22 cellular contexts compared by ENCODE assay signal in genomic region chr7:90749262-90749661, GRCh38.
DNase-seq lines count a peak whose midpoint lies in the region; ATAC-seq, FAIRE-seq and TF ChIP-seq lines count a peak whose summit lies in the region.
"Had no signal": no experiment of that assay in that cellular context is flagged by ENCODE, and none has a peak within 500 bp of the region (broad histone marks: within the 10 kb centered on the region; RNA-seq: fewer than 3 reads in every experiment).

No MANE protein-coding gene starts in this region.

- no peak overlapping the region for H3K23ac ChIP-seq in H1 (ENCODE audit: insufficient read length)

- no peaks in the 10 kb centered on the region for H3K9me3 ChIP-seq in H1 (ENCODE audit: insufficient read depth in 2 of 2, low read depth in 1 of 2, low read length in 1 of 2)
- H3K9me3 ChIP-seq in gastrocnemius medialis: no peaks in the 10 kb centered on the region
- H3K9me3 ChIP-seq: adrenal gland, tibial artery had no signal

- no peaks in the 10 kb centered on the region for H3K23me2 ChIP-seq in H1 (ENCODE audit: low read depth, low read length)

- no peak overlapping the region for H2BK5ac ChIP-seq in H1 (ENCODE audit: low read depth, low read length)

- peaks cover 28 to 66% of the 10 kb centered on the region in 2 donors for H3K36me3 Mint-ChIP-seq in stimulated activated naive B cell treated with anti-CD40 and anti-IgM and Interleukin-4, amounts not matched to agents 10 μg/mL and 1 μg/mL and 100 μg/mL, for 72 hours
- H3K36me3 Mint-ChIP-seq in chondrocyte (ENCODE audit: low read depth): peaks cover 12% of the 10 kb centered on the region

- no peak overlapping the region for H2BK20ac ChIP-seq in H1 (ENCODE audit: low read length)

- H4K91ac ChIP-seq in H1 (replicated peaks; ENCODE audit: insufficient read length, low read length): no peak overlapping the region

- peaks cover 35 to 73% of the 10 kb centered on the region in 2 donors for H3K4me1 Mint-ChIP-seq in stimulated activated naive B cell treated with anti-CD40 and anti-IgM and Interleukin-4, amounts not matched to agents 10 μg/mL and 1 μg/mL and 100 μg/mL, for 72 hours
- H3K4me1 Mint-ChIP-seq in chondrocyte (ENCODE audit: low read depth): peaks cover 20% of the 10 kb centered on the region
- H3K4me1 Mint-ChIP-seq: stimulated activated naive CD8-positive, alpha-beta T cell treated with anti-CD3 and anti-CD28 coated beads, Interleukin-15, amount 100 ng/mL, for 72 hours had no signal

- no peak overlapping the region for H3K56ac ChIP-seq in H1 (replicated peaks; ENCODE audit: insufficient read length, low read depth, low read length)

- no peak overlapping the region for H3K9ac ChIP-seq in H1 (replicated peaks in 1 of 4; ENCODE audit: extremely low read depth in 1 of 4, low read depth in 3 of 4, low read length in 3 of 4)

- ATAC-seq in stimulated activated naive B cell treated with anti-CD40 and anti-IgM and Interleukin-4, amounts not matched to agents 10 μg/mL and 1 μg/mL and 100 μg/mL, for 72 hours (replicated peaks): no peak
- ATAC-seq in gastrocnemius medialis (no peak), GM18519 (IDR thresholded peaks at IDR 0.05; ENCODE audit: low FRiP score, unreplicated experiment) (no peak)
- ATAC-seq: activated CD4-positive, CD25-positive, alpha-beta regulatory T cell treated with anti-CD3 and anti-CD28 coated beads, Interleukin-2, amount 50 U/mL, for 24 hours; activated T-cell treated with anti-CD3 and anti-CD28 coated beads, Interleukin-2, amount 50 U/mL, for 4 hours; stimulated activated naive CD8-positive, alpha-beta T cell treated with anti-CD3 and anti-CD28 coated beads, Interleukin-15, amount 100 ng/mL, for 72 hours had no signal

- H3K27ac ChIP-seq in H1 (ENCODE audit: low read depth, low read length) (no peak overlapping the region), gastrocnemius medialis (no peak overlapping the region)
- H3K27ac ChIP-seq: adrenal gland, brain microvascular endothelial cell, RWPE1, tibial artery had no signal

- peaks cover 1 to 3% of the 10 kb centered on the region in 2 donors for H3K9me3 Mint-ChIP-seq in stimulated activated naive B cell treated with anti-CD40 and anti-IgM and Interleukin-4, amounts not matched to agents 10 μg/mL and 1 μg/mL and 100 μg/mL, for 72 hours
- peaks cover 5% of the 10 kb centered on the region for H3K9me3 Mint-ChIP-seq in chondrocyte (ENCODE audit: low read depth)

- H4K5ac ChIP-seq in H1 (ENCODE audit: insufficient read length, low read depth, low read length): no peak overlapping the region

- 0 out of 2 replicates have a peak overlapping the region, but pooled peaks have one; percentile 18 for H2BK15ac ChIP-seq in H1 (ENCODE audit: low read length)

- no peak overlapping the region for H3K18ac ChIP-seq in H1 (ENCODE audit: extremely low read depth, low read length)

- TF ChIP-seq POLR2A in H1 (IDR thresholded peaks at IDR 0.05; ENCODE audit: control extremely low read depth in 1 of 2, low read depth in 2 of 2, low read length in 2 of 2) (no peak), gastrocnemius medialis (IDR thresholded peaks at IDR 0.05) (no peak)

- H3K36me3 ChIP-seq in H1 (ENCODE audit: control insufficient read depth in 2 of 4, insufficient read depth in 4 of 4, low read length in 3 of 4) (no peaks in the 10 kb centered on the region), gastrocnemius medialis (no peaks in the 10 kb centered on the region)
- H3K36me3 ChIP-seq: adrenal gland, brain microvascular endothelial cell, tibial artery had no signal

- no peak for TF ChIP-seq EP300 in H1 (IDR thresholded peaks at IDR 0.05; ENCODE audit: borderline replicate concordance in 1 of 2, low read depth in 2 of 2, low read length in 2 of 2)

- H3K4me3 ChIP-seq in H1 (ENCODE audit: extremely low read depth in 1 of 4, insufficient read depth in 2 of 4, low read depth in 3 of 4, low read length in 4 of 4) (no peak overlapping the region), gastrocnemius medialis (no peak overlapping the region)
- H3K4me3 ChIP-seq: adrenal gland, tibial artery had no signal

- intact Hi-C loops in gastrocnemius medialis (cut with DNase I; ENCODE audit: low total_unique reads): no loop called here

- no peak overlapping the region for H3K4ac ChIP-seq in H1 (replicated peaks; ENCODE audit: insufficient read length, low read depth, low read length)

- no peak overlapping the region for H4K8ac ChIP-seq in H1 (ENCODE audit: extremely low read depth, insufficient read depth, low read length)

- no peak overlapping the region for H3K4me3 Mint-ChIP-seq in stimulated activated naive B cell treated with anti-CD40 and anti-IgM and Interleukin-4, amounts not matched to agents 10 μg/mL and 1 μg/mL and 100 μg/mL, for 72 hours
- no peak overlapping the region for H3K4me3 Mint-ChIP-seq in chondrocyte (ENCODE audit: unreplicated experiment)
- H3K4me3 Mint-ChIP-seq: activated T-cell treated with anti-CD3 and anti-CD28 coated beads, Interleukin-2, amount 50 U/mL, for 4 hours; stimulated activated naive CD8-positive, alpha-beta T cell treated with anti-CD3 and anti-CD28 coated beads, Interleukin-15, amount 100 ng/mL, for 72 hours had no signal

- TF ChIP-seq RAD21 in H1 (IDR thresholded peaks at IDR 0.05 in 1 of 2, conservative IDR thresholded peaks at IDR 0.05 in 1 of 2; ENCODE audit: low read depth in 2 of 2, low read length in 2 of 2): no peak

- H2AK5ac ChIP-seq in H1 (ENCODE audit: low read depth, low read length): no peak overlapping the region

- no peak overlapping the region for H2BK12ac ChIP-seq in H1 (ENCODE audit: low read depth, low read length)

- H3K27me3 ChIP-seq in H1 (replicated peaks in 1 of 4; ENCODE audit: control insufficient read depth in 3 of 4, extremely low read depth in 1 of 4, insufficient read depth in 3 of 4, low read length in 3 of 4) (no peaks in the 10 kb centered on the region), gastrocnemius medialis (no peaks in the 10 kb centered on the region)
- H3K27me3 ChIP-seq: adrenal gland, brain microvascular endothelial cell, tibial artery had no signal

- in situ Hi-C loops in gastrocnemius medialis (cut with MboI; ENCODE audit: low sequenced_read_pairs in 4 of 4): no loop called here

- POLR2A ChIA-PET in H1 (lab: Charles Lee; ENCODE audit: partially characterized antibody): interaction anchor here (0.6 to 0.7 kb wide), 2 partner anchors 274 to 966 kb away, joined by 3 read pairs; no protein-coding TSS in a partner anchor

- no peaks in the 10 kb centered on the region for H3K27me3 Mint-ChIP-seq in stimulated activated naive B cell treated with anti-CD40 and anti-IgM and Interleukin-4, amounts not matched to agents 10 μg/mL and 1 μg/mL and 100 μg/mL, for 72 hours
- no peaks in the 10 kb centered on the region for H3K27me3 Mint-ChIP-seq in chondrocyte (ENCODE audit: low read depth)

- no peaks in the 10 kb centered on the region for H3K79me2 ChIP-seq in H1 (ENCODE audit: control insufficient read depth in 1 of 2, insufficient read depth in 2 of 2, low read length in 2 of 2)

- no peak for FAIRE-seq in H1 (lab: Jason Lieb, UNC)

- peak; percentile 49 for DNase-seq in NCI-H2107 treated with DMSO at 0.1 percent for 48 hours (lab: John Stamatoyannopoulos, UW; ENCODE audit: unreplicated experiment)
- no peak for DNase-seq in NCI-H2107 (lab: John Stamatoyannopoulos, UW)
- DNase-seq in NCI-H69 (lab: John Stamatoyannopoulos, UW): peak; percentile 54
- DNase-seq in H1 (ENCODE audit: low read depth in 1 of 2, low spot score in 2 of 2): no peak
- no peak for DNase-seq in stimulated activated naive B cell treated with anti-CD40 and anti-IgM and Interleukin-4, amounts not matched to agents 10 μg/mL and 1 μg/mL and 100 μg/mL, for 72 hours
- no peak for DNase-seq in chondrocyte (ENCODE audit: low spot score)
- no peak for DNase-seq in gastrocnemius medialis
- DNase-seq: activated CD8-positive, alpha-beta memory T cell treated with anti-CD3 and anti-CD28 coated beads for 24 hours; activated naive CD4-positive, alpha-beta T cell; activated T-cell treated with anti-CD3 and anti-CD28 coated beads, Interleukin-2, amount 50 U/mL, for 4 hours; adrenal gland; cortex of kidney; NCI-H1694 treated with DMSO at 0.1 percent for 48 hours; occipital lobe; stimulated activated CD4-positive, alpha-beta T cell treated with anti-CD3 and anti-CD28 coated beads, Interleukin-4, amount 100 ng/mL, for 24 hours; stimulated activated naive CD8-positive, alpha-beta T cell treated with anti-CD3 and anti-CD28 coated beads, Interleukin-15, amount 100 ng/mL, for 72 hours; T1000; tibial artery had no signal

- peak overlapping the region; percentile 51 for H3K27ac Mint-ChIP-seq in stimulated activated naive B cell treated with anti-CD40 and anti-IgM and Interleukin-4, amounts not matched to agents 10 μg/mL and 1 μg/mL and 100 μg/mL, for 72 hours
- H3K27ac Mint-ChIP-seq in chondrocyte (ENCODE audit: unreplicated experiment): no peak overlapping the region
- H3K27ac Mint-ChIP-seq: stimulated activated naive CD8-positive, alpha-beta T cell treated with anti-CD3 and anti-CD28 coated beads, Interleukin-15, amount 100 ng/mL, for 72 hours had no signal

- TF ChIP-seq CTCF in H1 (IDR thresholded peaks at IDR 0.05; ENCODE audit: control extremely low read depth in 1 of 3, insufficient read depth in 1 of 3, low read depth in 1 of 3, low read length in 3 of 3): no peak
- no peak for TF ChIP-seq CTCF in chondrocyte (IDR thresholded peaks at IDR 0.05)
- no peak for TF ChIP-seq CTCF in gastrocnemius medialis (IDR thresholded peaks at IDR 0.05 in 4 of 5, conservative IDR thresholded peaks at IDR 0.05 in 1 of 5)

- H3K14ac ChIP-seq in H1 (ENCODE audit: insufficient read length): no peak overlapping the region

- H3K79me1 ChIP-seq in H1 (ENCODE audit: low read depth, low read length): no peaks in the 10 kb centered on the region

- no peaks in the 10 kb centered on the region for H4K20me1 ChIP-seq in H1 (replicated peaks in 1 of 2; ENCODE audit: control insufficient read depth in 1 of 2, insufficient read depth in 2 of 2, low read length in 2 of 2)

- no peak overlapping the region for H3K4me2 ChIP-seq in H1 (ENCODE audit: insufficient read depth in 1 of 2, low read depth in 2 of 2, low read length in 2 of 2)

- H2BK120ac ChIP-seq in H1 (replicated peaks; ENCODE audit: low read depth, low read length): no peak overlapping the region

- H3K4me1 ChIP-seq in H1 (replicated peaks in 1 of 4; ENCODE audit: control insufficient read depth in 3 of 4, insufficient read depth in 4 of 4, low read length in 3 of 4) (peaks cover 0 to 2% (median 0%) of the 10 kb centered on the region in 4 experiments; a peak in 2 of 7 replicates), gastrocnemius medialis (no peaks in the 10 kb centered on the region)
- H3K4me1 ChIP-seq: adrenal gland had no signal

- CTCF ChIA-PET in H1 (lab: Charles Lee; ENCODE audit: partially characterized antibody): interaction anchor here (0.6 to 2.7 kb wide), 10 partner anchors 11 to 792 kb away, joined by 3 to 24 read pairs (median 4); no protein-coding TSS in a partner anchor

- no peak overlapping the region for H2AFZ ChIP-seq in H1 (ENCODE audit: low read length)

TF ChIP-seq in H1, 55 proteins besides CTCF, POLR2A, EP300 and RAD21 (continues in another document):
- TF ChIP-seq SIRT6 (IDR thresholded peaks at IDR 0.05; ENCODE audit: low read length) (no peak), CTBP2 (IDR thresholded peaks at IDR 0.05; ENCODE audit: borderline replicate concordance, insufficient read depth, insufficient read length, low read length) (no peak), RBBP5 (IDR thresholded peaks at IDR 0.05; ENCODE audit: borderline replicate concordance, low read depth, low read length) (no peak), SP1 (IDR thresholded peaks at IDR 0.05; ENCODE audit: low read depth, low read length) (no peak)

Comparison
In these comparisons a context has a peak if more than half of its experiments do, and no peak if none do; other contexts are left out.
1. DNase-seq: peak in NCI-H2107 treated with DMSO at 0.1 percent for 48 hours (single experiment) and NCI-H69 (single experiment); none in NCI-H2107 (single experiment), H1 (0 of 2), stimulated activated naive B cell treated with anti-CD40 and anti-IgM and Interleukin-4, amounts not matched to agents 10 μg/mL and 1 μg/mL and 100 μg/mL, for 72 hours (single experiment), chondrocyte (single experiment) and gastrocnemius medialis (0 of 2).